1 cellular context compared by ENCODE assay signal in the genomic region with DNA sequence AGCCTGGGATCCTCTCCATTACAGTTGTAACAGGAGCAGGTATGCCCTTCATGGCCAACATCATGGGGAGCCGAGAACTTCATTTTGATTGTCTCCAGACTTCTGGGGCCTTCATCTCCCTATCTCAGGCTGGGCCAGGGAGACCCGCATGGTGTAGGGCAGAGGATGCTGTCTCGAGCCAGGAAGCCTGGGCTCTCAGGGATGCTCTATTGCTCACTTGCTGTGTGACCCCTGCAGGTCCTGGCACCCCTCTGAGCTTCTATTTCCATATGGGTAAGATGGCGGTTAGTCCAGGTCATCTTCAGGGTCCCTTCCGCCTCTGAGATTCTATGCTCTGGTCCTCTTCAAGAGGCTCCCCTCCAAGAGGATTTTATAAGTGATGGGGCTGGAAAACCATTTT.
TF ChIP-seq lines count a peak whose summit lies in the region.

No MANE protein-coding gene starts in this region.

TF ChIP-seq in liver, 16 proteins besides CTCF, POLR2A, EP300 and RAD21 (continued from another document):
- no peak for TF ChIP-seq REST (IDR thresholded peaks at IDR 0.05)
